Comparison of ENCODE assay signal across 10 cellular contexts in the genomic region with DNA sequence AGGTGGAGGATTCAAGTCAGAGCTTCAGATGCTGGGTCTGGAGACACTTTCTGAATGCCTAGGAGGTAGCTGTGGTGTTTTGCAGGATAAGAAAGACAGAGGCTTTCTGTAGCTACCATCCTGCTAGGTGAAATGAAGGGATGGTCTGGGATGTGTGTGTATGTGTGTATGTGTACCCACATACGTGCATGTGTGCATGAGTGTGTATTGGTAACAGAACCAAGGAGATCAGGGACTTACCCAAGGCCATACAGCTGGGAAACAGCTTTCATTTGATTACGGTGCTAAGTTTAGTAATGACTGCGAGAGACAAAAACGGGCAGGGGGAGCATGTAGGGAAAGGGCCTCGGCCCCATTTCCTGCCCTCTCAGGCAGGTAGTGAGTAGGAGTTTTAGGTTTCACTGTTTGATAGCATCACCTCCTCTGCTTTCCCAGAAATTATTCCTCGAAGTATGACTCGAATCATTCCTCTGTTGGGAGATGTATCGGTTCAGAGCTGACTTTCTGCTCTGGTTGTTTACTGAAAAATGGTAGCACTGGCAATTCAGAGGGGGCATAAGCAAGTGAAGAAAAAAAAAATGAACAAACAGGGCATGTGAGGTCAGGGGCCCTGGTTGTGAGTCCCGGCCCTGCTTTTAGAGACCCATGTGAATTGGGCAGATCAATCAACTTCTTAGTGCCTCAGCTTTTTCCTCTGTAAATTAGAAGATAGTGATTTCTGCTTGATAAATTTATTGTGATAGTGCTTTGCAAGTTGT.
DNase-seq lines count a peak whose midpoint lies in the region; ATAC-seq lines count a peak whose summit lies in the region.
"Had no signal": no experiment of that assay in that cellular context is flagged by ENCODE, and none has a peak within 500 bp of the region (broad histone marks: within the 10 kb centered on the region; RNA-seq: fewer than 3 reads in every experiment).

No MANE protein-coding gene starts in this region.

- H3K9me3 Mint-ChIP-seq in naive B cell = no peaks in the 10 kb centered on the region
- no peaks in the 10 kb centered on the region for H3K9me3 Mint-ChIP-seq in stimulated activated naive CD8-positive, alpha-beta T cell treated with anti-CD3 and anti-CD28 coated beads, Interleukin-15, Interleukin-2, amounts not matched to agents 100 ng/mL and 50 ng/mL, for 24 hours

- peaks cover 42 to 59% (median 58%) of the 10 kb centered on the region in 3 donors for H3K4me1 Mint-ChIP-seq in naive B cell
- H3K4me1 Mint-ChIP-seq in stimulated activated naive CD8-positive, alpha-beta T cell treated with anti-CD3 and anti-CD28 coated beads, Interleukin-15, Interleukin-2, amounts not matched to agents 100 ng/mL and 50 ng/mL, for 24 hours (ENCODE audit: low read depth) = peaks cover 56% of the 10 kb centered on the region

- ATAC-seq in naive B cell (ENCODE audit: low read depth in 2 of 2) = peak in 1 of 2 donors; percentile 28

- H3K27me3 Mint-ChIP-seq in naive B cell = no peaks in the 10 kb centered on the region
- H3K27me3 Mint-ChIP-seq in stimulated activated naive CD8-positive, alpha-beta T cell treated with anti-CD3 and anti-CD28 coated beads, Interleukin-15, Interleukin-2, amounts not matched to agents 100 ng/mL and 50 ng/mL, for 24 hours = no peaks in the 10 kb centered on the region

- H3K36me3 Mint-ChIP-seq in naive B cell = peaks cover 0 to 6% of the 10 kb centered on the region in 2 donors
- no peaks in the 10 kb centered on the region for H3K36me3 Mint-ChIP-seq in stimulated activated naive CD8-positive, alpha-beta T cell treated with anti-CD3 and anti-CD28 coated beads, Interleukin-15, Interleukin-2, amounts not matched to agents 100 ng/mL and 50 ng/mL, for 24 hours (ENCODE audit: low read depth)

- peak; percentile 73 for DNase-seq in activated CD8-positive, alpha-beta memory T cell treated with anti-CD3 and anti-CD28 coated beads for 24 hours
- DNase-seq in activated CD8-positive, alpha-beta memory T cell treated with anti-CD3 and anti-CD28 coated beads, Interleukin-2, amount 50 U/mL, for 4 hours = no peak
- peak; percentile 26 for DNase-seq in activated T-helper 9 cell treated with anti-CD3 and anti-CD28 coated beads, Interleukin-2, amount 50 U/mL, for 16 hours (ENCODE audit: low read depth)
- DNase-seq in naive B cell (no peak), DMS114 treated with DMSO at 0.1 percent for 48 hours (lab: John Stamatoyannopoulos, UW; ENCODE audit: unreplicated experiment) (no peak), AG08396 (ENCODE audit: low spot score) (no peak), NCI-H2081 treated with DMSO at 0.1 percent for 48 hours (lab: John Stamatoyannopoulos, UW) (no peak)
- DNase-seq: NCI-H1694, occipital lobe had no signal

- H3K4me3 Mint-ChIP-seq in naive B cell = peak overlapping the region in 1 of 8 donors; percentile 59
- H3K4me3 Mint-ChIP-seq in stimulated activated naive CD8-positive, alpha-beta T cell treated with anti-CD3 and anti-CD28 coated beads, Interleukin-15, Interleukin-2, amounts not matched to agents 100 ng/mL and 50 ng/mL, for 24 hours = peak overlapping the region; percentile 21

- peak overlapping the region in 5 of 6 donors; percentile 42 to 88 (median 74) for H3K27ac Mint-ChIP-seq in naive B cell
- peak overlapping the region; percentile 85 for H3K27ac Mint-ChIP-seq in stimulated activated naive CD8-positive, alpha-beta T cell treated with anti-CD3 and anti-CD28 coated beads, Interleukin-15, Interleukin-2, amounts not matched to agents 100 ng/mL and 50 ng/mL, for 24 hours

Comparison
In these comparisons a context has a peak if more than half of its experiments do, and no peak if none do; other contexts are left out.
1. DNase-seq: peak in activated CD8-positive, alpha-beta memory T cell treated with anti-CD3 and anti-CD28 coated beads for 24 hours (single experiment) and activated T-helper 9 cell treated with anti-CD3 and anti-CD28 coated beads, Interleukin-2, amount 50 U/mL, for 16 hours (single experiment); none in activated CD8-positive, alpha-beta memory T cell treated with anti-CD3 and anti-CD28 coated beads, Interleukin-2, amount 50 U/mL, for 4 hours (single experiment), naive B cell (single experiment), DMS114 treated with DMSO at 0.1 percent for 48 hours (single experiment), AG08396 (single experiment) and NCI-H2081 treated with DMSO at 0.1 percent for 48 hours (single experiment).